21 cellular contexts compared by ENCODE assay signal in the genomic region with DNA sequence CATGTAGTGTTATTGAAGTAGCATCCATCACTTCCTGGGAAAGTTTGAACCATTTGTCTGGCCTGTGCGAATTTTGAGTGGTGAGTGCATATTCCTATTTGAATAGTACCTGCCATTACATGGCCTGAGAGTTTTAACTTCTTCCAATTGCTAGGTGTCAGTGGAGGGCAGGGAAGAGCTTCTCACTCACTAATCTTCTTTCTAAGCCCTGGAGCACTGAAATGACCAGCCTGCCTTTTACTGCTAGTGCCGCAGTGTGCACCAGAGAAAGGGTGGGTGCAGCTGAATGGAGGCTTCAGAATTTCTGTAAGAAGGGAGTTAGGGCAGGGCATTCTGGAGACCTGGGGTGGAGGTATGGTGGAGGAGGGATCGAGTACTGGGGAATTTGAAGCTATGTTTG. TPM values are rescaled to one million over a fixed set of nuclear protein-coding genes. Genes with fewer than 3 reads are reported as not detected.
DNase-seq lines count a peak whose midpoint lies in the region; ATAC-seq and TF ChIP-seq lines count a peak whose summit lies in the region.
"Had no signal": no experiment of that assay in that cellular context is flagged by ENCODE, and none has a peak within 500 bp of the region (broad histone marks: within the 10 kb centered on the region; RNA-seq: fewer than 3 reads in every experiment).

No MANE protein-coding gene starts in this region.

- H3K4me3 ChIP-seq in endodermal cell (ENCODE audit: low read length) (no peak overlapping the region), neural progenitor cell (no peak overlapping the region), aorta (ENCODE audit: low read length in 2 of 2) (no peak overlapping the region)
- H3K4me3 ChIP-seq: BLaER1 treated with 17β-estradiol and CSF1 and Interleukin-3, amounts not matched to agents 10 nM and 100 nM; hepatocyte; transverse colon had no signal

- H3F3A ChIP-seq in neural progenitor cell (ENCODE audit: low read depth): no peaks in the 10 kb centered on the region

- DNase-seq in stimulated activated naive CD8-positive, alpha-beta T cell treated with anti-CD3 and anti-CD28 coated beads, Interleukin-15, Interleukin-2, amounts not matched to agents 100 U/mL and 50 U/mL, for 24 hours: no peak
- DNase-seq in endodermal cell: no peak
- peak; percentile 23 for DNase-seq in neural progenitor cell (ENCODE audit: low spot score)
- DNase-seq in aorta: no peak
- DNase-seq in HEK293T (ENCODE audit: extremely low spot score): no peak
- DNase-seq in NCI-H1436 (lab: John Stamatoyannopoulos, UW): no peak
- DNase-seq: activated CD4-positive, alpha-beta memory T cell treated with anti-CD3 and anti-CD28 coated beads for 36 hours; activated CD4-positive, CD25-positive, alpha-beta regulatory T cell; activated effector memory CD4-positive, alpha-beta T cell treated with Interleukin-2 at 50 U/mL for 16 hours; cortex of kidney; KBM-7; MV-4-11; NCI-H1694 treated with DMSO at 0.1 percent for 48 hours; NCI-H526 treated with DMSO at 0.1 percent for 48 hours; stimulated activated CD4-positive, alpha-beta T cell treated with anti-CD3 and anti-CD28 coated beads, Interleukin-2, amount 100 ng/mL, for 48 hours; stimulated activated naive CD4-positive, alpha-beta T cell; transverse colon had no signal

- no peak overlapping the region for H3K9ac ChIP-seq in endodermal cell (ENCODE audit: extremely low read depth, low read length, poor library complexity, severe bottlenecking)
- no peak overlapping the region for H3K9ac ChIP-seq in neural progenitor cell
- H3K9ac ChIP-seq: BLaER1 treated with 17β-estradiol and CSF1 and Interleukin-3, amounts not matched to agents 10 nM and 100 nM had no signal

- TF ChIP-seq CTCF in endodermal cell (conservative IDR thresholded peaks at IDR 0.05) (peak; percentile 13), neural progenitor cell (IDR thresholded peaks at IDR 0.05) (no peak)

- ATAC-seq in stimulated activated naive CD8-positive, alpha-beta T cell treated with anti-CD3 and anti-CD28 coated beads, Interleukin-15, Interleukin-2, amounts not matched to agents 100 U/mL and 50 U/mL, for 24 hours: no peak
- ATAC-seq in aorta (ENCODE audit: low FRiP score): no peak
- no peak for ATAC-seq in HG03095 (IDR thresholded peaks at IDR 0.05; ENCODE audit: unreplicated experiment)

- H3K36me3 ChIP-seq in endodermal cell (ENCODE audit: control insufficient read depth, insufficient read depth, low read length) (no peaks in the 10 kb centered on the region), neural progenitor cell (no peaks in the 10 kb centered on the region), aorta (ENCODE audit: control insufficient read depth in 1 of 2, insufficient read depth in 2 of 2, low read length in 1 of 2) (no peaks in the 10 kb centered on the region)
- H3K36me3 ChIP-seq: transverse colon had no signal

- no peak overlapping the region for H3K4me2 ChIP-seq in neural progenitor cell
- H3K4me2 ChIP-seq: hepatocyte had no signal

- POLR2A ChIA-PET in HEK293T (lab: Yijun Ruan, JAX): no interaction called here

- H3K27me3 ChIP-seq in endodermal cell (ENCODE audit: control insufficient read depth, insufficient read depth, low read length, poor library complexity, severe bottlenecking) (no peaks in the 10 kb centered on the region), neural progenitor cell (no peaks in the 10 kb centered on the region), aorta (ENCODE audit: control insufficient read depth in 1 of 2, insufficient read depth in 2 of 2, low read length in 1 of 2) (no peaks in the 10 kb centered on the region)
- H3K27me3 ChIP-seq: BLaER1 treated with 17β-estradiol and CSF1 and Interleukin-3, amounts not matched to agents 10 nM and 100 nM; hepatocyte; transverse colon had no signal

- no peaks in the 10 kb centered on the region for H3K9me3 Mint-ChIP-seq in stimulated activated naive CD8-positive, alpha-beta T cell treated with anti-CD3 and anti-CD28 coated beads, Interleukin-15, Interleukin-2, amounts not matched to agents 100 ng/mL and 50 ng/mL, for 24 hours
- H3K9me3 Mint-ChIP-seq in endodermal cell: no peaks in the 10 kb centered on the region
- no peaks in the 10 kb centered on the region for H3K9me3 Mint-ChIP-seq in neural progenitor cell
- H3K9me3 Mint-ChIP-seq: activated CD4-positive, alpha-beta memory T cell treated with anti-CD3 and anti-CD28 coated beads for 36 hours had no signal

- no peaks in the 10 kb centered on the region for H3K79me2 ChIP-seq in neural progenitor cell (ENCODE audit: low read depth)
- H3K79me2 ChIP-seq: hepatocyte had no signal

- H3K27me3 Mint-ChIP-seq in stimulated activated naive CD8-positive, alpha-beta T cell treated with anti-CD3 and anti-CD28 coated beads, Interleukin-15, Interleukin-2, amounts not matched to agents 100 ng/mL and 50 ng/mL, for 24 hours: no peaks in the 10 kb centered on the region
- H3K27me3 Mint-ChIP-seq in endodermal cell (ENCODE audit: insufficient read depth): no peaks in the 10 kb centered on the region
- H3K27me3 Mint-ChIP-seq in neural progenitor cell (ENCODE audit: insufficient read depth, low read depth): peaks cover 4% of the 10 kb centered on the region
- H3K27me3 Mint-ChIP-seq: activated CD4-positive, alpha-beta memory T cell treated with anti-CD3 and anti-CD28 coated beads for 36 hours had no signal

- H3K4me3 Mint-ChIP-seq in stimulated activated naive CD8-positive, alpha-beta T cell treated with anti-CD3 and anti-CD28 coated beads, Interleukin-15, Interleukin-2, amounts not matched to agents 100 ng/mL and 50 ng/mL, for 24 hours: no peak overlapping the region
- no peak overlapping the region for H3K4me3 Mint-ChIP-seq in endodermal cell
- no peak overlapping the region for H3K4me3 Mint-ChIP-seq in neural progenitor cell
- H3K4me3 Mint-ChIP-seq: activated CD4-positive, alpha-beta memory T cell treated with anti-CD3 and anti-CD28 coated beads for 36 hours had no signal

- H3K4me1 ChIP-seq in endodermal cell (ENCODE audit: control insufficient read depth, insufficient read depth, low read length) (no peaks in the 10 kb centered on the region), neural progenitor cell (peaks cover 8% of the 10 kb centered on the region), aorta (ENCODE audit: control insufficient read depth in 1 of 2, insufficient read depth in 2 of 2, low read length in 2 of 2) (peaks cover 0 to 6% of the 10 kb centered on the region in 2 donors)
- H3K4me1 ChIP-seq: transverse colon had no signal

- intact Hi-C loops in aorta (cut with DNase I): no loop called here

- no peaks in the 10 kb centered on the region for H4K20me1 ChIP-seq in neural progenitor cell (ENCODE audit: low read depth)

- 91% methylated on average over 3 of the region's 3 CpGs; no CpG with 5 or more reads in 1 of the 2 experiments for WGBS in endodermal cell (ENCODE audit: insufficient coverage in 1 of 2, insufficient read length in 1 of 2), 2 experiments
- 83 to 97% methylated on average over 3 of the region's 3 CpGs for WGBS in aorta, 2 donors

- H3K27ac ChIP-seq in endodermal cell (ENCODE audit: low read depth, low read length) (no peak overlapping the region), neural progenitor cell (no peak overlapping the region), aorta (ENCODE audit: low read depth in 1 of 2, low read length in 2 of 2) (no peak overlapping the region)
- H3K27ac ChIP-seq: hepatocyte had no signal

- no peak overlapping the region for H2AFZ ChIP-seq in neural progenitor cell (replicated peaks)
- H2AFZ ChIP-seq: hepatocyte had no signal

- peaks cover 26% of the 10 kb centered on the region for H3K36me3 Mint-ChIP-seq in stimulated activated naive CD8-positive, alpha-beta T cell treated with anti-CD3 and anti-CD28 coated beads, Interleukin-15, Interleukin-2, amounts not matched to agents 100 ng/mL and 50 ng/mL, for 24 hours (ENCODE audit: low read depth)
- no peaks in the 10 kb centered on the region for H3K36me3 Mint-ChIP-seq in endodermal cell (ENCODE audit: low read depth)
- no peaks in the 10 kb centered on the region for H3K36me3 Mint-ChIP-seq in neural progenitor cell

- CTCF ChIA-PET in HEK293T (lab: Yijun Ruan, JAX): no interaction called here

- peaks cover 14% of the 10 kb centered on the region for H3K4me1 Mint-ChIP-seq in stimulated activated naive CD8-positive, alpha-beta T cell treated with anti-CD3 and anti-CD28 coated beads, Interleukin-15, Interleukin-2, amounts not matched to agents 100 ng/mL and 50 ng/mL, for 24 hours (ENCODE audit: low read depth)
- H3K4me1 Mint-ChIP-seq in endodermal cell (peaks cover 6% of the 10 kb centered on the region), neural progenitor cell (no peaks in the 10 kb centered on the region)

- peak overlapping the region; percentile 64 for H3K27ac Mint-ChIP-seq in stimulated activated naive CD8-positive, alpha-beta T cell treated with anti-CD3 and anti-CD28 coated beads, Interleukin-15, Interleukin-2, amounts not matched to agents 100 ng/mL and 50 ng/mL, for 24 hours
- H3K27ac Mint-ChIP-seq in endodermal cell: no peak overlapping the region
- no peak overlapping the region for H3K27ac Mint-ChIP-seq in neural progenitor cell
- H3K27ac Mint-ChIP-seq: activated CD4-positive, alpha-beta memory T cell treated with anti-CD3 and anti-CD28 coated beads for 36 hours had no signal

- H3K9me3 ChIP-seq in endodermal cell (ENCODE audit: control insufficient read depth, low read length) (no peaks in the 10 kb centered on the region), neural progenitor cell (ENCODE audit: low read depth) (no peaks in the 10 kb centered on the region), aorta (ENCODE audit: control insufficient read depth, low read length) (no peaks in the 10 kb centered on the region)
- H3K9me3 ChIP-seq: transverse colon had no signal

TF ChIP-seq in HEK293T, 16 proteins besides CTCF, POLR2A, EP300 and RAD21 (continues in another document):
- no peak for TF ChIP-seq ARNT (IDR thresholded peaks at IDR 0.05)
- no peak for TF ChIP-seq L3MBTL2 (conservative IDR thresholded peaks at IDR 0.05)
- TF ChIP-seq, protein P1, sequence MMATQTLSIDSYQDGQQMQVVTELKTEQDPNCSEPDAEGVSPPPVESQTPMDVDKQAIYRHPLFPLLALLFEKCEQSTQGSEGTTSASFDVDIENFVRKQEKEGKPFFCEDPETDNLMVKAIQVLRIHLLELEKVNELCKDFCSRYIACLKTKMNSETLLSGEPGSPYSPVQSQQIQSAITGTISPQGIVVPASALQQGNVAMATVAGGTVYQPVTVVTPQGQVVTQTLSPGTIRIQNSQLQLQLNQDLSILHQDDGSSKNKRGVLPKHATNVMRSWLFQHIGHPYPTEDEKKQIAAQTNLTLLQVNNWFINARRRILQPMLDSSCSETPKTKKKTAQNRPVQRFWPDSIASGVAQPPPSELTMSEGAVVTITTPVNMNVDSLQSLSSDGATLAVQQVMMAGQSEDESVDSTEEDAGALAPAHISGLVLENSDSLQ (IDR thresholded peaks at IDR 0.05): no peak
- TF ChIP-seq HDGF (IDR thresholded peaks at IDR 0.05; ENCODE audit: borderline replicate concordance): no peak
- TF ChIP-seq SP1 (IDR thresholded peaks at IDR 0.05): no peak
- no peak for TF ChIP-seq SUZ12 (IDR thresholded peaks at IDR 0.05)
- no peak for TF ChIP-seq BHLHE40 (IDR thresholded peaks at IDR 0.05; ENCODE audit: borderline replicate concordance)

RNA-seq across cellular contexts. Expression of gene RNF144B, which starts 45.5 kb away (rescaled TPM):
- 1 to 10 TPM; 1.4 to 1.5 TPM for total RNA-seq in endodermal cell
- 0.53 TPM for polyA plus RNA-seq in endodermal cell (2013, experiment 1 of 2)
- polyA plus RNA-seq in endodermal cell (2013, experiment 2 of 2): 0.75 TPM
- total RNA-seq in neural progenitor cell (ENCODE audit: low replicate concordance): 0.15 and 0.75 TPM in 2 replicates
- total RNA-seq in aorta: 10 to 100 TPM; 24.2 to 35.9 TPM
- 1 to 10 TPM; 4.9 to 6.2 TPM for polyA plus RNA-seq in aorta

Comparison
In these comparisons a context has a peak if more than half of its experiments do, and no peak if none do; other contexts are left out.
1. RNA of gene RNF144B, which starts 45.5 kb away (total RNA-seq): 24.2 to 35.9 TPM in aorta; 1.4 to 1.5 TPM in endodermal cell and 0.15 to 0.75 TPM in neural progenitor cell; every median in the first group is over 10 times any median in the second.